34 cellular contexts compared by ENCODE assay signal in the genomic region with DNA sequence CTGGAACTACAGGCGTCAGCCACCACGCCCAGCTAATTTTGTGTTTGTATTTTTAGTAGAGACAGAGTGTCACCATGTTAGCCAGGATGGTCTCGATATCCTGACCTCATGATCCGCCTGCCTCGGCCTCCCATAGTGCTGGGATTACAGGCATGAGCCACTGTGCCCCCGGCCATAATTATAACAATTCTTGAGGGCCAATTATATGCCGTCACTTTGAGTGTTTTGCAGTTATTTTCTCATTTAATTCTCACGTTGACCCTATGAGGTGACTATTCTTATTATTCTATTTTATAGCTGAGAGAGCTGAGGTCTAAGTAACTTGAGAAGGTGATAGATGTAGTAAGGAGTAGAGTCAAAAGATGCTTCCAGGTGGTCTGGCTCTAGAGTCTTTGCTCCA.
"Had no signal": no experiment of that assay in that cellular context is flagged by ENCODE, and none has a peak within 500 bp of the region (broad histone marks: within the 10 kb centered on the region; RNA-seq: fewer than 3 reads in every experiment).

No MANE protein-coding gene starts in this region.

- H3K9me3 ChIP-seq: ascending aorta, breast epithelium had no signal

- DNase-seq: activated CD4-positive, alpha-beta memory T cell treated with anti-CD3 and anti-CD28 coated beads for 36 hours; activated CD4-positive, alpha-beta T cell treated with anti-CD3 and anti-CD28 coated beads for 36 hours; activated CD4-positive, alpha-beta T cell treated with anti-CD3 and anti-CD28 coated beads, Interleukin-2, amount 10 ng/mL, durations not matched to agents 24 days and 14 days; activated CD4-positive, CD25-positive, alpha-beta regulatory T cell; activated CD4-positive, CD25-positive, alpha-beta regulatory T cell treated with anti-CD3 and anti-CD28 coated beads, Interleukin-2, amount 50 U/mL, for 72 hours; activated CD8-positive, alpha-beta memory T cell treated with anti-CD3 and anti-CD28 coated beads, Interleukin-2, amount 10 ng/mL, durations not matched to agents 7 days and 5 days; activated CD8-positive, alpha-beta memory T cell treated with anti-CD3 and anti-CD28 coated beads, Interleukin-2, amount 50 U/mL, for 4 hours; activated CD8-positive, alpha-beta T cell treated with anti-CD3 and anti-CD28 coated beads, Interleukin-2, amount 10 ng/mL, durations not matched to agents 7 days and 5 days; activated gamma-delta T cell; activated naive CD4-positive, alpha-beta T cell; activated naive CD4-positive, alpha-beta T cell treated with anti-CD3 and anti-CD28 coated beads, Interleukin-2, amount 10 ng/mL, durations not matched to agents 7 days and 5 days; activated naive CD8-positive, alpha-beta T cell treated with anti-CD3 and anti-CD28 coated beads, Interleukin-2, amount 10 ng/mL, durations not matched to agents 7 days and 5 days; activated T-cell treated with anti-CD3 and anti-CD28 coated beads, Interleukin-2, amount 50 U/mL, for 1 hour; activated T-cell treated with anti-CD3 and anti-CD28 coated beads, Interleukin-2, amount 50 U/mL, for 48 hours; central memory CD4-positive, alpha-beta T cell; cerebellar nuclear complex; dorsolateral prefrontal cortex; effector memory CD4-positive, alpha-beta T cell; endodermal cell; foreskin fibroblast; head of caudate nucleus; T-helper 1 cell; T-helper 17 cell; T1000 had no signal

- H3K27me3 Mint-ChIP-seq: brain had no signal

- H3K9me3 Mint-ChIP-seq: activated CD4-positive, alpha-beta memory T cell treated with anti-CD3 and anti-CD28 coated beads for 36 hours; activated CD4-positive, alpha-beta T cell treated with anti-CD3 and anti-CD28 coated beads, Interleukin-2, amount 10 ng/mL, durations not matched to agents 24 days and 14 days; activated naive CD4-positive, alpha-beta T cell treated with anti-CD3 and anti-CD28 coated beads, Interleukin-2, amount 10 ng/mL, durations not matched to agents 7 days and 5 days; activated naive CD4-positive, alpha-beta T cell treated with anti-CD3 and anti-CD28 coated beads, Interleukin-2, amount 50 U/mL, for 72 hours; activated naive CD8-positive, alpha-beta T cell treated with anti-CD3 and anti-CD28 coated beads, Interleukin-2, amount 10 ng/mL, durations not matched to agents 7 days and 5 days; activated T-helper 1 cell treated with anti-CD3 and anti-CD28 coated beads, Interleukin-12 subunit alpha, Interleukin-12 subunit beta, Interleukin-2, Interleukin-4 antibody, amounts not matched to agents 30 ng/mL and 10 ng/mL and 1 ng/mL, durations not matched to agents 14 hours and 24 hours and 36 hours; dendritic cell treated with granulocyte-macrophage colony-stimulating factor and Interleukin-4, amounts not matched to agents 40 ng/mL and 50 ng/mL, for 4 days; T-helper 2 cell treated with Interferon-gamma antibody and Interleukin-4, amounts not matched to agents 5 μg/mL and 100 μg/mL, for 36 hours had no signal

- H3K4me1 Mint-ChIP-seq: activated CD4-positive, alpha-beta T cell treated with anti-CD3 and anti-CD28 coated beads for 36 hours; activated CD4-positive, alpha-beta T cell treated with anti-CD3 and anti-CD28 coated beads, Interleukin-2, amount 10 ng/mL, durations not matched to agents 24 days and 14 days; activated naive CD4-positive, alpha-beta T cell treated with anti-CD3 and anti-CD28 coated beads, Interleukin-2, amount 10 ng/mL, durations not matched to agents 7 days and 5 days had no signal

- H3K4me3 ChIP-seq: ascending aorta, breast epithelium, cardiac muscle cell, coronary artery, dorsolateral prefrontal cortex had no signal

- ATAC-seq: activated CD4-positive, alpha-beta T cell treated with anti-CD3 and anti-CD28 coated beads for 36 hours; activated CD8-positive, alpha-beta memory T cell treated with anti-CD3 and anti-CD28 coated beads, Interleukin-2, amount 10 ng/mL, durations not matched to agents 7 days and 5 days; activated CD8-positive, alpha-beta T cell treated with anti-CD3 and anti-CD28 coated beads, Interleukin-2, amount 10 ng/mL, durations not matched to agents 7 days and 5 days; activated naive CD4-positive, alpha-beta T cell treated with anti-CD3 and anti-CD28 coated beads, Interleukin-2, amount 50 U/mL, for 72 hours; esophagus mucosa; T-helper 17 cell had no signal

- H3K4me3 Mint-ChIP-seq: activated CD4-positive, alpha-beta memory T cell treated with anti-CD3 and anti-CD28 coated beads for 36 hours; activated CD4-positive, alpha-beta T cell treated with anti-CD3 and anti-CD28 coated beads for 36 hours; activated CD4-positive, alpha-beta T cell treated with anti-CD3 and anti-CD28 coated beads, Interleukin-2, amount 10 ng/mL, durations not matched to agents 24 days and 14 days; activated CD8-positive, alpha-beta memory T cell treated with anti-CD3 and anti-CD28 coated beads, Interleukin-2, amount 10 ng/mL, durations not matched to agents 7 days and 5 days; activated CD8-positive, alpha-beta T cell treated with anti-CD3 and anti-CD28 coated beads, Interleukin-2, amount 10 ng/mL, durations not matched to agents 7 days and 5 days; activated naive CD4-positive, alpha-beta T cell treated with anti-CD3 and anti-CD28 coated beads, Interleukin-2, amount 10 ng/mL, durations not matched to agents 7 days and 5 days; activated naive CD8-positive, alpha-beta T cell treated with anti-CD3 and anti-CD28 coated beads, Interleukin-2, amount 10 ng/mL, durations not matched to agents 7 days and 5 days; activated T-helper 1 cell treated with anti-CD3 and anti-CD28 coated beads, Interleukin-12 subunit alpha, Interleukin-12 subunit beta, Interleukin-2, Interleukin-4 antibody, amounts not matched to agents 30 ng/mL and 10 ng/mL and 1 ng/mL, durations not matched to agents 14 hours and 24 hours and 36 hours; brain; dendritic cell treated with granulocyte-macrophage colony-stimulating factor and Interleukin-4, amounts not matched to agents 40 ng/mL and 50 ng/mL, for 4 days; endodermal cell; T-helper 17 cell; T-helper 2 cell treated with Interferon-gamma antibody and Interleukin-4, amounts not matched to agents 5 μg/mL and 100 μg/mL, for 36 hours had no signal

- H3K36me3 Mint-ChIP-seq: activated CD4-positive, alpha-beta memory T cell treated with anti-CD3 and anti-CD28 coated beads for 36 hours; activated CD8-positive, alpha-beta memory T cell treated with anti-CD3 and anti-CD28 coated beads, Interleukin-2, amount 10 ng/mL, durations not matched to agents 7 days and 5 days; activated naive CD4-positive, alpha-beta T cell treated with anti-CD3 and anti-CD28 coated beads, Interleukin-2, amount 10 ng/mL, durations not matched to agents 7 days and 5 days; activated naive CD4-positive, alpha-beta T cell treated with anti-CD3 and anti-CD28 coated beads, Interleukin-2, amount 50 U/mL, for 72 hours; activated naive CD8-positive, alpha-beta T cell treated with anti-CD3 and anti-CD28 coated beads, Interleukin-2, amount 10 ng/mL, durations not matched to agents 7 days and 5 days had no signal

- H3K27me3 ChIP-seq: ascending aorta, breast epithelium, cardiac muscle cell, dorsolateral prefrontal cortex had no signal

- H3K27ac Mint-ChIP-seq: activated CD4-positive, alpha-beta memory T cell treated with anti-CD3 and anti-CD28 coated beads for 36 hours; activated CD4-positive, alpha-beta T cell treated with anti-CD3 and anti-CD28 coated beads for 36 hours; activated CD4-positive, alpha-beta T cell treated with anti-CD3 and anti-CD28 coated beads, Interleukin-2, amount 10 ng/mL, durations not matched to agents 24 days and 14 days; activated CD8-positive, alpha-beta memory T cell treated with anti-CD3 and anti-CD28 coated beads, Interleukin-2, amount 10 ng/mL, durations not matched to agents 7 days and 5 days; activated CD8-positive, alpha-beta T cell treated with anti-CD3 and anti-CD28 coated beads, Interleukin-2, amount 10 ng/mL, durations not matched to agents 7 days and 5 days; activated naive CD4-positive, alpha-beta T cell treated with anti-CD3 and anti-CD28 coated beads, Interleukin-2, amount 10 ng/mL, durations not matched to agents 7 days and 5 days; activated naive CD4-positive, alpha-beta T cell treated with anti-CD3 and anti-CD28 coated beads, Interleukin-2, amount 50 U/mL, for 72 hours; activated naive CD8-positive, alpha-beta T cell treated with anti-CD3 and anti-CD28 coated beads, Interleukin-2, amount 10 ng/mL, durations not matched to agents 7 days and 5 days; activated T-helper 1 cell treated with anti-CD3 and anti-CD28 coated beads, Interleukin-12 subunit alpha, Interleukin-12 subunit beta, Interleukin-2, Interleukin-4 antibody, amounts not matched to agents 30 ng/mL and 10 ng/mL and 1 ng/mL, durations not matched to agents 14 hours and 24 hours and 36 hours; brain; dendritic cell treated with granulocyte-macrophage colony-stimulating factor and Interleukin-4, amounts not matched to agents 40 ng/mL and 50 ng/mL, for 4 days; endodermal cell; T-helper 17 cell; T-helper 2 cell treated with Interferon-gamma antibody and Interleukin-4, amounts not matched to agents 5 μg/mL and 100 μg/mL, for 36 hours had no signal

- H3K36me3 ChIP-seq: ascending aorta, breast epithelium, cardiac muscle cell had no signal

- H3K27ac ChIP-seq: ascending aorta, breast epithelium, cardiac muscle cell, coronary artery, dorsolateral prefrontal cortex had no signal

- H3K4me1 ChIP-seq: ascending aorta, breast epithelium had no signal
